ENCODE assay signal across 8 cellular contexts in genomic region chr2:231483398-231484329, GRCh38. TPM values are rescaled to one million over a fixed set of nuclear protein-coding genes. Genes with fewer than 3 reads are reported as not detected.
A peak's percentile ranks its signal among the peaks of the same experiment; 100 is the strongest.
DNase-seq lines count a peak whose midpoint lies in the region; ATAC-seq and TF ChIP-seq lines count a peak whose summit lies in the region.

No MANE protein-coding gene starts in this region.

- in situ Hi-C loops in transverse colon (cut with MboI; ENCODE audit: low pct_ligation_motif_present in 1 of 4, low pct_unique_long_range_greater_than_20kb in 1 of 4, low sequenced_read_pairs in 3 of 4), result no loop called here

- no peak for TF ChIP-seq EP300 in transverse colon (IDR thresholded peaks at IDR 0.05; ENCODE audit: low read depth)

- H3K27ac ChIP-seq in transverse colon, result peak overlapping the region; percentile 30 to 83 (median 77)

- H3K4me3 ChIP-seq in cardiac fibroblast (replicated peaks in 1 of 2; ENCODE audit: low read depth in 2 of 2, low read length in 2 of 2) (peak overlapping the region; percentile 41 to 56), mucosa of stomach (ENCODE audit: low read length) (peak overlapping the region; percentile 71), transverse colon (peak overlapping the region in 3 of 4 donors; percentile 5 to 58 (median 42))

- peak overlapping the region; percentile 84 for H3K9ac ChIP-seq in mucosa of stomach (ENCODE audit: low read length)

- H3K27me3 ChIP-seq in mucosa of stomach (ENCODE audit: control insufficient read depth, insufficient read depth, low read length) (no peaks in the 10 kb centered on the region), transverse colon (no peaks in the 10 kb centered on the region)

- H3K36me3 ChIP-seq in mucosa of stomach (ENCODE audit: control insufficient read depth, insufficient read depth, low read length) (no peaks in the 10 kb centered on the region), transverse colon (no peaks in the 10 kb centered on the region)

- DNase-seq in T-helper 1 cell (peak in 4 of 5 donors; percentile 18 to 39 (median 20)), cardiac fibroblast (ENCODE audit: low read depth in 2 of 2) (peak; percentile 40 to 49), transverse colon (peak; percentile 12), A172 (ENCODE audit: low spot score) (no peak), NCI-H2196 (lab: John Stamatoyannopoulos, UW; ENCODE audit: unreplicated experiment) (no peak)

- intact Hi-C loops in transverse colon (cut with DNase I; ENCODE audit: low total_unique reads), result no loop called here

- ATAC-seq in GM19023 (IDR thresholded peaks at IDR 0.05; ENCODE audit: unreplicated experiment) (peak; percentile 37), HG02678 (IDR thresholded peaks at IDR 0.05; ENCODE audit: unreplicated experiment) (no peak)

- H3K4me1 ChIP-seq in mucosa of stomach (ENCODE audit: control insufficient read depth, insufficient read depth, low read length), result peaks cover 11% of the 10 kb centered on the region
- peaks cover 0 to 6% (median 3%) of the 10 kb centered on the region in 4 donors for H3K4me1 ChIP-seq in transverse colon

- TF ChIP-seq POLR2A in transverse colon (IDR thresholded peaks at IDR 0.05), result no peak

- TF ChIP-seq CTCF in cardiac fibroblast (IDR thresholded peaks at IDR 0.05; ENCODE audit: low read depth, low read length) (no peak), transverse colon (IDR thresholded peaks at IDR 0.05) (no peak)

- 61 to 74% methylated on average over 6 to 63 of the region's 65 CpGs for WGBS in transverse colon (ENCODE audit: low coverage in 1 of 2), 2 donors

- H3K9me3 ChIP-seq in mucosa of stomach (ENCODE audit: control insufficient read depth, low read length) (no peaks in the 10 kb centered on the region), transverse colon (no peaks in the 10 kb centered on the region)

RNA-seq across cellular contexts. Expression of gene NCL, which starts 19.4 kb away (rescaled TPM):
- 100 to 1,000 TPM in 3 of 4 donors, 10 to 100 TPM in 1; 83.8 to 227 (median 133) TPM for total RNA-seq in transverse colon
- total RNA-seq in A172 (2014; rRNA removed; shearing (Covaris generic)), result 217 and 344 TPM in 2 replicates

RNA-seq across cellular contexts. Expression of gene NMUR1, which starts 46.6 kb away (rescaled TPM):
- total RNA-seq in transverse colon, result 1 to 10 TPM in 1 of 4 donors, under 1 TPM in 2, not detected in 1; 0.32 to 2.2 (median 0.55) TPM
- total RNA-seq in A172 (2014; rRNA removed; shearing (Covaris generic)), result not detected in 2 replicates

Comparison
In these comparisons a context has a peak if more than half of its experiments do, and no peak if none do; other contexts are left out.
1. DNase-seq: peak in T-helper 1 cell (4 of 5), cardiac fibroblast (2 of 2) and transverse colon (single experiment); none in A172 (single experiment) and NCI-H2196 (single experiment).
2. Peak in every context shown above with its lines, with median percentiles within 50 percentile points of each other: H3K4me3 ChIP-seq.